In the genomic region with DNA sequence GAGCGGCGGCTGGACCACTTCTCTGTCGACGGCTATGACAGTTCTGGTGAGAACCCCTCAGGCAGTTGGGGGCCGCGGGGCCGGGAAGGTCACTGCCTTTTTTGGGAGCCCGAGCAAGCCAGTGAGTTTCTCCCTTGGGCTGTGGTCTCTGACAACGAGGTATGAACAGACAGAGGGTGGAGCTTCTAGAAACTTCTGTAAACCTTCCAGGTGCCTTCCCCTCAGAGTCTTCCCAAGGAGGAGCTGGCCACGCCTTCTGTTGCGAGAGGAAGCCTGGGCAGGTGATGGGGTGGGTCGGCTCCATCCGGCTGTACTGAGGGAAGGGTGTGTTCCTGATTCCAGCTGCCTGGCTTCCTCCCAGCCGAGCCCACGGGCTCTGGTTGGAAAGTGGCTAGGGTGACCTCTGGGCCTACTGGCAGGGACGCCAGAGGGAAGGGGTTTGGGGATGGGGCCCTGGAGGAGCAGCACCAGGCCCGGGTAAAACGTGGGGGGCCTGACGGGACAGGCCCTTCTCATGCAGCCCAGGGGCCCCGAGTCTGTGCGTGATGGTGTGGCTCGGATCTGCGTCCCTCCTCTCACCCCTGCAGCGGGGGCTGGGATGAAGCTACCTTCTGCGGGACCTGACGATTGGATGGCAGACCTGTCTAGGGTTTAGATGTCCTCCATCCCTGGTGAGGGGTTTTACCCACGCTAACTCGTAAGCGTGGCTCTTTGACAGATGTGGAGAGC, we compare ENCODE assay signal across 2 cellular contexts.
TF ChIP-seq lines count a peak whose summit lies in the region.

No MANE protein-coding gene starts in this region.

TF ChIP-seq in SK-N-SH, 30 proteins besides CTCF, POLR2A, EP300 and RAD21 (continued from another document):
- TF ChIP-seq PBX3 (IDR thresholded peaks at IDR 0.05) (no peak), TAF1 (IDR thresholded peaks at IDR 0.05; ENCODE audit: borderline replicate concordance, low read depth, low read length) (no peak), RFX5 (IDR thresholded peaks at IDR 0.05; ENCODE audit: low read length) (no peak), FOXJ3 (CRISPR knock-in tag; IDR thresholded peaks at IDR 0.05) (no peak), POLR2AphosphoS5 (IDR thresholded peaks at IDR 0.05; ENCODE audit: low read depth, low read length) (no peak), GATA2 (CRISPR knock-in tag; IDR thresholded peaks at IDR 0.05) (no peak), JUND (IDR thresholded peaks at IDR 0.05) (no peak), RCOR1 (IDR thresholded peaks at IDR 0.05; ENCODE audit: low read length) (no peak), NFIC (IDR thresholded peaks at IDR 0.05; ENCODE audit: borderline replicate concordance) (no peak), FOSL2 (IDR thresholded peaks at IDR 0.05; ENCODE audit: borderline replicate concordance, low read depth) (no peak), MXI1 (IDR thresholded peaks at IDR 0.05; ENCODE audit: low read depth, low read length) (no peak)

TF ChIP-seq in SK-N-SH treated with all-trans-retinoic acid at 6 μM for 48 hours, 23 proteins besides CTCF, POLR2A, EP300 and RAD21 (continued from another document):
- TF ChIP-seq, protein P1, sequence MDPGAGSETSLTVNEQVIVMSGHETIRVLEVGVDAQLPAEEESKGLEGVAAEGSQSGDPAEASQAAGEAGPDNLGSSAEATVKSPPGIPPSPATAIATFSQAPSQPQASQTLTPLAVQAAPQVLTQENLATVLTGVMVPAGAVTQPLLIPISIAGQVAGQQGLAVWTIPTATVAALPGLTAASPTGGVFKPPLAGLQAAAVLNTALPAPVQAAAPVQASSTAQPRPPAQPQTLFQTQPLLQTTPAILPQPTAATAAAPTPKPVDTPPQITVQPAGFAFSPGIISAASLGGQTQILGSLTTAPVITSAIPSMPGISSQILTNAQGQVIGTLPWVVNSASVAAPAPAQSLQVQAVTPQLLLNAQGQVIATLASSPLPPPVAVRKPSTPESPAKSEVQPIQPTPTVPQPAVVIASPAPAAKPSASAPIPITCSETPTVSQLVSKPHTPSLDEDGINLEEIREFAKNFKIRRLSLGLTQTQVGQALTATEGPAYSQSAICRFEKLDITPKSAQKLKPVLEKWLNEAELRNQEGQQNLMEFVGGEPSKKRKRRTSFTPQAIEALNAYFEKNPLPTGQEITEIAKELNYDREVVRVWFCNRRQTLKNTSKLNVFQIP (CRISPR knock-in tag; IDR thresholded peaks at IDR 0.05; ENCODE audit: borderline replicate concordance, low read depth) = no peak
- TF ChIP-seq ZNF565 (CRISPR knock-in tag; conservative IDR thresholded peaks at IDR 0.05; ENCODE audit: low read depth) = no peak
- TF ChIP-seq, protein P2, sequence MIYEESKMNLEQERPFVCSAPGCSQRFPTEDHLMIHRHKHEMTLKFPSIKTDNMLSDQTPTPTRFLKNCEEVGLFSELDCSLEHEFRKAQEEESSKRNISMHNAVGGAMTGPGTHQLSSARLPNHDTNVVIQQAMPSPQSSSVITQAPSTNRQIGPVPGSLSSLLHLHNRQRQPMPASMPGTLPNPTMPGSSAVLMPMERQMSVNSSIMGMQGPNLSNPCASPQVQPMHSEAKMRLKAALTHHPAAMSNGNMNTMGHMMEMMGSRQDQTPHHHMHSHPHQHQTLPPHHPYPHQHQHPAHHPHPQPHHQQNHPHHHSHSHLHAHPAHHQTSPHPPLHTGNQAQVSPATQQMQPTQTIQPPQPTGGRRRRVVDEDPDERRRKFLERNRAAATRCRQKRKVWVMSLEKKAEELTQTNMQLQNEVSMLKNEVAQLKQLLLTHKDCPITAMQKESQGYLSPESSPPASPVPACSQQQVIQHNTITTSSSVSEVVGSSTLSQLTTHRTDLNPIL (CRISPR knock-in tag; IDR thresholded peaks at IDR 0.05; ENCODE audit: low read depth) = no peak
- TF ChIP-seq TCF4 (CRISPR knock-in tag; IDR thresholded peaks at IDR 0.05; ENCODE audit: borderline replicate concordance) = no peak
- TF ChIP-seq ZNF8 (CRISPR knock-in tag; IDR thresholded peaks at IDR 0.05) = no peak
- TF ChIP-seq RARB (CRISPR knock-in tag; IDR thresholded peaks at IDR 0.05) = no peak
- no peak for TF ChIP-seq ZNF70 (CRISPR knock-in tag; IDR thresholded peaks at IDR 0.05)
- TF ChIP-seq, protein P3, sequence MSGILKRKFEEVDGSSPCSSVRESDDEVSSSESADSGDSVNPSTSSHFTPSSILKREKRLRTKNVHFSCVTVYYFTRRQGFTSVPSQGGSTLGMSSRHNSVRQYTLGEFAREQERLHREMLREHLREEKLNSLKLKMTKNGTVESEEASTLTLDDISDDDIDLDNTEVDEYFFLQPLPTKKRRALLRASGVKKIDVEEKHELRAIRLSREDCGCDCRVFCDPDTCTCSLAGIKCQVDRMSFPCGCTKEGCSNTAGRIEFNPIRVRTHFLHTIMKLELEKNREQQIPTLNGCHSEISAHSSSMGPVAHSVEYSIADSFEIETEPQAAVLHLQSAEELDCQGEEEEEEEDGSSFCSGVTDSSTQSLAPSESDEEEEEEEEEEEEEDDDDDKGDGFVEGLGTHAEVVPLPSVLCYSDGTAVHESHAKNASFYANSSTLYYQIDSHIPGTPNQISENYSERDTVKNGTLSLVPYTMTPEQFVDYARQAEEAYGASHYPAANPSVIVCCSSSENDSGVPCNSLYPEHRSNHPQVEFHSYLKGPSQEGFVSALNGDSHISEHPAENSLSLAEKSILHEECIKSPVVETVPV (CRISPR knock-in tag; IDR thresholded peaks at IDR 0.05) = no peak
- no peak for TF ChIP-seq CSDC2 (CRISPR knock-in tag; IDR thresholded peaks at IDR 0.05)
- TF ChIP-seq ZFP30 (CRISPR knock-in tag; IDR thresholded peaks at IDR 0.05) = no peak
TF ChIP-seq in SK-N-SH treated with all-trans-retinoic acid at 6 μM for 48 hours: peak in this region for 0.
